ENCODE assay signal across 9 cellular contexts in the genomic region with DNA sequence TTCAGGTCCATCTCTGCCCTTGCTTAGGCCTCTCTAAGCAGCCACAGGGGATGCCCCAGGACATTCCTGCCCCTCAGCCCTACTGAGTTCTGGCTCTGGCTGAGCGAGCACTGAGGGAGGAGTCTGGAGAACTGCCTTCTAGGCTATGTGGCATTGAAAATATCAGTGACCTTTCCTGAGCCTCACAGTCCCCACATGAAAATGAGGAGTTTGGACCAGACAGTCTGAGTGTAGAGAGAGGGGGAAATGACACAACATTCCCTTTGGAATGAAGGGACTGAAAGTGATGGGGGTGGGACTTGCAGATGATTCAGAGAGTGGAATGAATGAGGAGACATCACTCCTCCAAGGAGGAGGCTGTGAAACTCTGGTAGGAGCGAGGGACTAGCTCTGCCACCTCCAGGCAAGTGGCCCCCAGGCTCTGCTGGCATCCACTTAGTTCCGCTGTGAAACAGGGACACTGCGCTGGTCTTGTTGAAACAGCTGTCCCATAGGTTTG. TPM values are rescaled to one million over a fixed set of nuclear protein-coding genes. Genes with fewer than 3 reads are reported as not detected.
DNase-seq lines count a peak whose midpoint lies in the region; ATAC-seq and TF ChIP-seq lines count a peak whose summit lies in the region.
"Had no signal": no experiment of that assay in that cellular context is flagged by ENCODE, and none has a peak within 500 bp of the region (broad histone marks: within the 10 kb centered on the region; RNA-seq: fewer than 3 reads in every experiment).

No MANE protein-coding gene starts in this region.

- 4 to 11% methylated on average over 4 of the region's 4 CpGs for WGBS in GM23248 (ENCODE audit: low coverage in 1 of 2, low lambda C conversion rate in 2 of 2, missing lambda C conversion rate in 2 of 2), 2 experiments
- 85 to 86% methylated on average over 4 of the region's 4 CpGs for WGBS in thyroid gland, 2 donors

- no peaks in the 10 kb centered on the region for H3K36me3 ChIP-seq in GM23248 (ENCODE audit: low read depth)
- H3K36me3 ChIP-seq in thyroid gland = no peaks in the 10 kb centered on the region

- H3K4me1 ChIP-seq in GM23248 (ENCODE audit: insufficient read depth) = peaks cover 75% of the 10 kb centered on the region
- H3K4me1 ChIP-seq in thyroid gland = peaks cover 0 to 53% of the 10 kb centered on the region in 2 donors

- H3K4me2 ChIP-seq in GM23248 (ENCODE audit: unreplicated experiment) = peak overlapping the region; percentile 82

- H3K9me3 Mint-ChIP-seq in brain = no peaks in the 10 kb centered on the region
- no peaks in the 10 kb centered on the region for H3K9me3 Mint-ChIP-seq in immature natural killer cell
- H3K9me3 Mint-ChIP-seq: IgD-negative memory B cell had no signal

- no peaks in the 10 kb centered on the region for H3K9me2 ChIP-seq in GM23248 (ENCODE audit: insufficient read depth)

- H3K4me3 ChIP-seq in GM23248 (peak overlapping the region; percentile 55), thyroid gland (replicated peaks in 1 of 3) (no peak overlapping the region)

- no peak for TF ChIP-seq CTCF in brain (conservative IDR thresholded peaks at IDR 0.05)
- TF ChIP-seq CTCF in thyroid gland (IDR thresholded peaks at IDR 0.05) = no peak

- in situ Hi-C loops in GM23248 (cut with MboI) = no loop called here

- H3K4me3 Mint-ChIP-seq in brain (peak overlapping the region in 1 of 5 experiments; percentile 39), immature natural killer cell (no peak overlapping the region)
- H3K4me3 Mint-ChIP-seq: IgD-negative memory B cell had no signal

- ATAC-seq in GM18870 (IDR thresholded peaks at IDR 0.05; ENCODE audit: unreplicated experiment) = no peak

- peak overlapping the region; percentile 5 to 67 (median 26) for H3K27ac Mint-ChIP-seq in brain
- H3K27ac Mint-ChIP-seq in immature natural killer cell = no peak overlapping the region
- H3K27ac Mint-ChIP-seq: IgD-negative memory B cell had no signal

- H3K36me3 Mint-ChIP-seq in brain (no peaks in the 10 kb centered on the region), immature natural killer cell (no peaks in the 10 kb centered on the region)

- H3K9ac ChIP-seq in GM23248 = peak overlapping the region; percentile 71

- no peak for TF ChIP-seq POLR2A in thyroid gland (IDR thresholded peaks at IDR 0.05)

- H3K4me1 Mint-ChIP-seq in brain (peaks cover 58% of the 10 kb centered on the region), immature natural killer cell (no peaks in the 10 kb centered on the region)
- H3K4me1 Mint-ChIP-seq: IgD-negative memory B cell had no signal

- H2AFZ ChIP-seq in GM23248 = no peak overlapping the region

- intact Hi-C loops in thyroid gland (cut with DNase I) = loop anchor here (2.0 to 5.0 kb wide), 2 partner anchors 37 to 208 kb away; no protein-coding TSS in a partner anchor

- H3K27me3 ChIP-seq in GM23248 (replicated peaks; ENCODE audit: insufficient read depth) (no peaks in the 10 kb centered on the region), thyroid gland (no peaks in the 10 kb centered on the region)

- H3K27ac ChIP-seq in GM23248 = peak overlapping the region; percentile 88
- H3K27ac ChIP-seq in thyroid gland = peak overlapping the region in 1 of 3 donors; percentile 67

- H3K27me3 Mint-ChIP-seq in brain (peaks cover 3% of the 10 kb centered on the region), immature natural killer cell (ENCODE audit: low read depth in 3 of 3) (peaks cover 2 to 7% (median 5%) of the 10 kb centered on the region in 3 donors)

- H4K20me1 ChIP-seq in GM23248 (ENCODE audit: insufficient read depth) = 0 out of 2 replicates have a peak, but pooled peaks cover 7% of the 10 kb centered on the region

- H3K9me3 ChIP-seq in GM23248 (ENCODE audit: low read depth) (no peaks in the 10 kb centered on the region), thyroid gland (no peaks in the 10 kb centered on the region)

- peaks cover 57% of the 10 kb centered on the region for H3F3A ChIP-seq in GM23248 (ENCODE audit: insufficient read depth)

- DNase-seq in GM23248 (peak; percentile 94), islet precursor cell (peak; percentile 86), thyroid gland (peak; percentile 26 to 36), immature natural killer cell (no peak), GDM1 (lab: John Stamatoyannopoulos, UW) (no peak), mucosa of gallbladder (ENCODE audit: low spot score) (no peak)

- H3K79me2 ChIP-seq in GM23248 (ENCODE audit: insufficient read depth) = peaks cover 87% of the 10 kb centered on the region

RNA-seq across cellular contexts. Expression of gene TNS1, which starts 8.0 kb away (rescaled TPM):
- total RNA-seq in GM23248 (2014; rRNA removed; shearing (Covaris generic)) = 99.3 and 104 TPM in 2 replicates
- polyA plus RNA-seq in GM23248 (2016; fragmentation: Nextera tagmentation; extraction: Ambion mirVana) (78.6 and 81.6 TPM in 2 replicates), brain (ENCODE audit: insufficient read depth, low read depth, low replicate concordance) (23.1 TPM), immature natural killer cell (under 1 TPM in 1 of 3 donors, not detected in 2; 0.40 TPM)
- total RNA-seq in thyroid gland (100 to 1,000 TPM; 169 to 316 (median 229) TPM), mucosa of gallbladder (469 TPM)
- polyA plus RNA-seq: IgD-negative memory B cell had no signal

Comparison
In these comparisons a context has a peak if more than half of its experiments do, and no peak if none do; other contexts are left out.
1. DNase-seq: peak in GM23248 (single experiment), islet precursor cell (single experiment) and thyroid gland (2 of 2); none in immature natural killer cell (0 of 3), GDM1 (single experiment) and mucosa of gallbladder (single experiment).
2. H3K27ac Mint-ChIP-seq: peak in brain (5 of 5); none in immature natural killer cell (0 of 6).